Comparison of ENCODE assay signal across 28 cellular contexts in genomic region chr22:38276161-38276560, GRCh38. TPM values are rescaled to one million over a fixed set of nuclear protein-coding genes. Genes with fewer than 3 reads are reported as not detected.
A peak's percentile ranks its signal among the peaks of the same experiment; 100 is the strongest.
DNase-seq lines count a peak whose midpoint lies in the region; ATAC-seq, FAIRE-seq and TF ChIP-seq lines count a peak whose summit lies in the region.
"Had no signal": no experiment of that assay in that cellular context is flagged by ENCODE, and none has a peak within 500 bp of the region (broad histone marks: within the 10 kb centered on the region; RNA-seq: fewer than 3 reads in every experiment).

No MANE protein-coding gene starts in this region.

- peaks cover 14% of the 10 kb centered on the region for H3K79me2 ChIP-seq in keratinocyte (ENCODE audit: control insufficient read depth, insufficient read depth, low read length)

- no peaks in the 10 kb centered on the region for H3K9me1 ChIP-seq in keratinocyte (ENCODE audit: control insufficient read depth, extremely low read depth, insufficient read depth, low read length)

- no peaks in the 10 kb centered on the region for H3K9me3 ChIP-seq in keratinocyte (ENCODE audit: control insufficient read depth, low read depth, low read length)
- no peaks in the 10 kb centered on the region for H3K9me3 ChIP-seq in ovary
- H3K9me3 ChIP-seq: esophagus squamous epithelium, heart right ventricle, SJCRH30 had no signal

- no peak for TF ChIP-seq POLR2A in ovary (IDR thresholded peaks at IDR 0.05)

- H3K4me2 ChIP-seq in keratinocyte (ENCODE audit: control insufficient read depth, extremely low read depth, insufficient read depth, low read depth, low read length) = peak overlapping the region; percentile 39

- peak overlapping the region; percentile 55 for H3K4me3 Mint-ChIP-seq in type B pancreatic cell
- H3K4me3 Mint-ChIP-seq in nephron progenitor cell = no peak overlapping the region
- H3K4me3 Mint-ChIP-seq in effector memory CD8-positive, alpha-beta T cell = no peak overlapping the region
- H3K4me3 Mint-ChIP-seq: activated naive CD8-positive, alpha-beta T cell; stimulated activated naive B cell treated with anti-CD40 and anti-IgM and Interleukin-4, amounts not matched to agents 10 μg/mL and 1 μg/mL and 100 μg/mL, for 72 hours had no signal

- FAIRE-seq in keratinocyte (lab: Jason Lieb, UNC) = no peak
- FAIRE-seq: RCC 7860, small intestine had no signal

- H3K9ac ChIP-seq in keratinocyte (ENCODE audit: control insufficient read depth, extremely low read depth, insufficient read depth, low read length) = no peak overlapping the region
- H3K9ac ChIP-seq: parathyroid adenoma had no signal

- DNase-seq in SIG-M5 treated with dmso at 0.1 percent for 504 hours (lab: John Stamatoyannopoulos, UW; ENCODE audit: unreplicated experiment) = peak; percentile 8
- no peak for DNase-seq in SIG-M5 (lab: John Stamatoyannopoulos, UW)
- DNase-seq in MV-4-11 (lab: John Stamatoyannopoulos, UW) = peak; percentile 38
- no peak for DNase-seq in keratinocyte (ENCODE audit: low read depth, low spot score)
- DNase-seq in type B pancreatic cell (ENCODE audit: extremely low spot score, unreplicated experiment) = no peak
- no peak for DNase-seq in ovary
- DNase-seq in nephron progenitor cell = no peak
- no peak for DNase-seq in effector memory CD8-positive, alpha-beta T cell
- DNase-seq: activated CD4-positive, alpha-beta T cell treated with anti-CD3 and anti-CD28 coated beads for 4 hours; activated effector memory CD4-positive, alpha-beta T cell treated with Interleukin-2 at 50 U/mL for 16 hours; CD4-positive, alpha-beta memory T cell; dorsolateral prefrontal cortex; esophagus squamous epithelium; foreskin keratinocyte; heart right ventricle; NCI-H1417 treated with DMSO at 0.1 percent for 48 hours; NCI-H2081; NCI-H2227 treated with DMSO at 0.1 percent for 48 hours; NCI-H526 treated with DMSO at 0.1 percent for 48 hours; SJCRH30; small intestine; stimulated activated naive B cell treated with anti-CD40 and anti-IgM and Interleukin-4, amounts not matched to agents 10 μg/mL and 1 μg/mL and 100 μg/mL, for 72 hours; substantia nigra; WERI-Rb-1 had no signal

- H3K4me1 Mint-ChIP-seq in type B pancreatic cell (ENCODE audit: unreplicated experiment) (peaks cover 23% of the 10 kb centered on the region), nephron progenitor cell (peaks cover 55% of the 10 kb centered on the region)
- H3K4me1 Mint-ChIP-seq in effector memory CD8-positive, alpha-beta T cell (ENCODE audit: low read depth in 2 of 2) = peaks cover 15 to 19% of the 10 kb centered on the region in 2 donors

- no peak overlapping the region for H2AFZ ChIP-seq in keratinocyte (ENCODE audit: control insufficient read depth, low read length)
- H2AFZ ChIP-seq: parathyroid adenoma had no signal

- TF ChIP-seq EP300 in ovary (IDR thresholded peaks at IDR 0.05) = no peak

- H3K4me3 ChIP-seq in keratinocyte (ENCODE audit: control insufficient read depth in 2 of 3, extremely low read depth in 1 of 3, insufficient read depth in 2 of 3, low read depth in 1 of 3, low read length in 3 of 3) (no peak overlapping the region), ovary (no peak overlapping the region)
- H3K4me3 ChIP-seq: dorsolateral prefrontal cortex, esophagus squamous epithelium, heart right ventricle, SJCRH30 had no signal

- dilution Hi-C loops in keratinocyte (cut with MboI; ENCODE audit: extremely low pct_ligation_motif_present, low sequenced_read_pairs) = no loop called here

- H3K27ac ChIP-seq in keratinocyte (ENCODE audit: control insufficient read depth, insufficient read depth, low read length) (no peak overlapping the region), ovary (no peak overlapping the region)
- H3K27ac ChIP-seq: dorsolateral prefrontal cortex, foreskin keratinocyte, heart right ventricle, parathyroid adenoma, SJCRH30, WERI-Rb-1 had no signal

- H3K36me3 Mint-ChIP-seq in type B pancreatic cell = no peaks in the 10 kb centered on the region
- no peaks in the 10 kb centered on the region for H3K36me3 Mint-ChIP-seq in nephron progenitor cell (ENCODE audit: low read depth)
- peaks cover 18% of the 10 kb centered on the region for H3K36me3 Mint-ChIP-seq in effector memory CD8-positive, alpha-beta T cell (ENCODE audit: insufficient read depth)
- H3K36me3 Mint-ChIP-seq: activated naive CD8-positive, alpha-beta T cell; stimulated activated naive B cell treated with anti-CD40 and anti-IgM and Interleukin-4, amounts not matched to agents 10 μg/mL and 1 μg/mL and 100 μg/mL, for 72 hours had no signal

- H3K4me1 ChIP-seq in keratinocyte (ENCODE audit: control insufficient read depth, extremely low read depth, insufficient read depth, low read length) = peaks cover 22% of the 10 kb centered on the region
- peaks cover 10% of the 10 kb centered on the region for H3K4me1 ChIP-seq in ovary (ENCODE audit: insufficient read depth)
- H3K4me1 ChIP-seq: foreskin keratinocyte, SJCRH30 had no signal

- ATAC-seq in effector memory CD8-positive, alpha-beta T cell (replicated peaks) = no peak
- ATAC-seq: foreskin keratinocyte; HCT116; heart right ventricle; stimulated activated naive B cell treated with anti-CD40 and anti-IgM and Interleukin-4, amounts not matched to agents 10 μg/mL and 1 μg/mL and 100 μg/mL, for 72 hours had no signal

- intact Hi-C loops in ovary (cut with DNase I) = no loop called here

- TF ChIP-seq CTCF in keratinocyte (optimal IDR thresholded peaks at IDR 0.05 in 1 of 3, IDR thresholded peaks at IDR 0.05 in 1 of 3, conservative IDR thresholded peaks at IDR 0.05 in 1 of 3; ENCODE audit: extremely low read depth in 1 of 3, insufficient read depth in 2 of 3, low read length in 3 of 3) = no peak
- no peak for TF ChIP-seq CTCF in type B pancreatic cell (conservative IDR thresholded peaks at IDR 0.05)
- TF ChIP-seq CTCF in ovary (IDR thresholded peaks at IDR 0.05) = no peak
- TF ChIP-seq CTCF in nephron progenitor cell (IDR thresholded peaks at IDR 0.05) = no peak

- H3K36me3 ChIP-seq in keratinocyte (ENCODE audit: control insufficient read depth in 2 of 2, extremely low read depth in 1 of 2, insufficient read depth in 2 of 2, low read length in 2 of 2) (peaks cover 0 to under 1% of the 10 kb centered on the region in 2 experiments), ovary (no peaks in the 10 kb centered on the region)
- H3K36me3 ChIP-seq: esophagus squamous epithelium, heart right ventricle, SJCRH30 had no signal

- H3K9me3 Mint-ChIP-seq in type B pancreatic cell (no peaks in the 10 kb centered on the region), nephron progenitor cell (no peaks in the 10 kb centered on the region)
- no peaks in the 10 kb centered on the region for H3K9me3 Mint-ChIP-seq in effector memory CD8-positive, alpha-beta T cell
- H3K9me3 Mint-ChIP-seq: stimulated activated naive B cell treated with anti-CD40 and anti-IgM and Interleukin-4, amounts not matched to agents 10 μg/mL and 1 μg/mL and 100 μg/mL, for 72 hours had no signal

- H3K27ac Mint-ChIP-seq in type B pancreatic cell = peak overlapping the region; percentile 75
- H3K27ac Mint-ChIP-seq in nephron progenitor cell = no peak overlapping the region
- H3K27ac Mint-ChIP-seq in effector memory CD8-positive, alpha-beta T cell = no peak overlapping the region
- H3K27ac Mint-ChIP-seq: activated naive CD8-positive, alpha-beta T cell; stimulated activated naive B cell treated with anti-CD40 and anti-IgM and Interleukin-4, amounts not matched to agents 10 μg/mL and 1 μg/mL and 100 μg/mL, for 72 hours had no signal

- no peaks in the 10 kb centered on the region for H3K27me3 ChIP-seq in keratinocyte (ENCODE audit: control insufficient read depth, extremely low read depth, insufficient read depth, low read length)
- no peaks in the 10 kb centered on the region for H3K27me3 ChIP-seq in ovary
- H3K27me3 ChIP-seq: dorsolateral prefrontal cortex, esophagus squamous epithelium, foreskin keratinocyte, heart right ventricle, SJCRH30 had no signal

- H3K27me3 Mint-ChIP-seq in type B pancreatic cell (no peaks in the 10 kb centered on the region), nephron progenitor cell (ENCODE audit: low read depth, poor library complexity) (peaks cover 5% of the 10 kb centered on the region)
- no peaks in the 10 kb centered on the region for H3K27me3 Mint-ChIP-seq in effector memory CD8-positive, alpha-beta T cell
- H3K27me3 Mint-ChIP-seq: activated naive CD8-positive, alpha-beta T cell had no signal

- 69 to 88% (median 71%) methylated on average over 2 of the region's 2 CpGs for WGBS in ovary, 3 donors

- H4K20me1 ChIP-seq in keratinocyte (ENCODE audit: control insufficient read depth, extremely low read depth, insufficient read depth, low read length) = peaks cover 5% of the 10 kb centered on the region

RNA-seq across cellular contexts. Expression of gene TMEM184B, which starts 3.4 kb away (rescaled TPM):
- 12.8 to 47.3 TPM (median 18.8 TPM) in 3 replicates for polyA plus RNA-seq in keratinocyte
- polyA plus RNA-seq in keratinocyte (2011; ENCODE audit: low read depth) = 3.8 TPM
- polyA plus RNA-seq in keratinocyte (2011; cell fraction: cytosol; rRNA removed) = 25.0 and 37.5 TPM in 2 replicates
- polyA plus RNA-seq in keratinocyte (2011; cell fraction: nucleus; rRNA removed) = 52.2 and 66.1 TPM in 2 replicates
- 27.6 and 57.4 TPM in 2 replicates for polyA plus RNA-seq in keratinocyte (2012; ENCODE audit: low replicate concordance)
- 25.2 to 78.0 TPM (median 29.0 TPM) in 3 replicates for polyA minus RNA-seq in keratinocyte
- polyA minus RNA-seq in keratinocyte (2011; cell fraction: cytosol; rRNA and poly(A)+ RNA removed) = 72.3 TPM
- 35.3 and 44.1 TPM in 2 replicates for polyA minus RNA-seq in keratinocyte (2011; cell fraction: nucleus; rRNA and poly(A)+ RNA removed)
- total RNA-seq in type B pancreatic cell (ENCODE audit: low replicate concordance) = 66.7 and 83.3 TPM in 2 replicates
- 10 to 100 TPM; 24.9 to 48.3 (median 38.6) TPM for total RNA-seq in ovary
- 10 to 100 TPM; 15.3 to 30.3 TPM for polyA plus RNA-seq in ovary

RNA-seq across cellular contexts. Expression of gene CSNK1E, which starts 41.1 kb away (rescaled TPM):
- polyA plus RNA-seq in keratinocyte (168 to 229 TPM (median 198 TPM) in 3 replicates), ovary (100 to 1,000 TPM in 1 of 2 donors, 10 to 100 TPM in 1; 61.4 to 135 TPM)
- 103 TPM for polyA plus RNA-seq in keratinocyte (2011; ENCODE audit: low read depth)
- 156 and 222 TPM in 2 replicates for polyA plus RNA-seq in keratinocyte (2011; cell fraction: cytosol; rRNA removed)
- polyA plus RNA-seq in keratinocyte (2011; cell fraction: nucleus; rRNA removed) = 405 and 521 TPM in 2 replicates
- polyA plus RNA-seq in keratinocyte (2012; ENCODE audit: low replicate concordance) = 138 and 148 TPM in 2 replicates
- 186 to 256 TPM (median 187 TPM) in 3 replicates for polyA minus RNA-seq in keratinocyte
- 182 TPM for polyA minus RNA-seq in keratinocyte (2011; cell fraction: cytosol; rRNA and poly(A)+ RNA removed)
- 122 and 125 TPM in 2 replicates for polyA minus RNA-seq in keratinocyte (2011; cell fraction: nucleus; rRNA and poly(A)+ RNA removed)
- total RNA-seq in type B pancreatic cell (ENCODE audit: low replicate concordance) (199 and 219 TPM in 2 replicates), ovary (100 to 1,000 TPM in 5 of 7 donors, 10 to 100 TPM in 2; 73.2 to 161 (median 105) TPM)

Comparison
In these comparisons a context has a peak if more than half of its experiments do, and no peak if none do; other contexts are left out.
1. DNase-seq: peak in SIG-M5 treated with dmso at 0.1 percent for 504 hours (single experiment) and MV-4-11 (single experiment); none in SIG-M5 (single experiment), keratinocyte (single experiment), type B pancreatic cell (single experiment), ovary (0 of 5), nephron progenitor cell (single experiment) and effector memory CD8-positive, alpha-beta T cell (0 of 3).